1 cellular context compared by ENCODE assay signal in the genomic region with DNA sequence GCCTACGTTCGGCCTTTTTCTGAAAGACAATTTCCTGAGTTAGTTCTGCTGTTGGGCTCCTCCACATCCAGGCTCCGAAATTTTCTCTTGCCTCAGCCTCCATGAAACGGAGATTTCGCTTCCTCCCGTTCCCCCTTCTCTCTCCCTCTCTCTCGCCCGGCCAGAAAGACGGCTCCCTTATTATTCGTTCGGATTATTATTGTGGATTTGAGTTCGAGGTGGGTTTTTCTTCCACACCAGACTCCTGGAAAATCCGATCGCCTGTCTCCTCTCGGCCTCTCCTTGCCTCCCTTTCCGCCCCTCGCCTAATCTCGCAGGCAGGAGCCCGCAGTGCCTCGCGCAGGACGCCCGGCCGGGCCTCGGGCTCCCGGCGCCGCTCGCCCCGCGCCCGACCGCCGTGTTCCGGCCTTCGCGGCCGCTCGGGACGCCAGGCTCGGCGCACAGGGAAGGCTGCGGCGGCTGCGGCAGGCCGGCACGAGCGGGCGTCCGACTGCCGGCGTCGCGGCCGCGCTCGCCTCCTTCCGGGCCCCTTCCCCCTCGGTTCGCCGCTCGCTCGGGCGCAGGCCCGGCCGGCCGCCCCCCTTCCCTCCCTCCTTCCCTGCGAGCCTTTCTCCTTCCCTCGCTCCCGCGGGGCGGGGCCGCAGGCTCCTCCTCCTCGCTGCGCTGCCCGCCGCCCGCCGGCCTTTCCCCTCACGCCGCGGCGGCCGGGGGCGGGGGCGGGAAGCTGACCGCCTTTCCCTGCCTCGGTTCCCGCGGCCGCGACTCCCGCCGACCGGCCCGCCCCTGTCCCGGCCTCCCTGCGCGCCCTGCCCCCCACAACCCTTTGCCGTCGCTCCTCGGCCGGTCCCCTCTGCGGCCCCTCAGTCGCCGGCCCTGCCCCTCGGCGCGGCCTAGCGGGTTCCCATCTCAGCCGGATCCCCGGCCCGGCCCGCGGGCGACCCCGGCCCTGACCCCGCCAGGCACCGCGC.
TF ChIP-seq lines count a peak whose summit lies in the region.

ARHGEF11 (minus strand) TSS at position 492 of the 968 bp plus-strand sequence. CDS start 1,412 bp downstream, outside the sequence.

TF ChIP-seq in HepG2, 621 proteins besides CTCF, POLR2A, EP300 and RAD21 (continued from another document and continues in another):
- TF ChIP-seq, protein P1, sequence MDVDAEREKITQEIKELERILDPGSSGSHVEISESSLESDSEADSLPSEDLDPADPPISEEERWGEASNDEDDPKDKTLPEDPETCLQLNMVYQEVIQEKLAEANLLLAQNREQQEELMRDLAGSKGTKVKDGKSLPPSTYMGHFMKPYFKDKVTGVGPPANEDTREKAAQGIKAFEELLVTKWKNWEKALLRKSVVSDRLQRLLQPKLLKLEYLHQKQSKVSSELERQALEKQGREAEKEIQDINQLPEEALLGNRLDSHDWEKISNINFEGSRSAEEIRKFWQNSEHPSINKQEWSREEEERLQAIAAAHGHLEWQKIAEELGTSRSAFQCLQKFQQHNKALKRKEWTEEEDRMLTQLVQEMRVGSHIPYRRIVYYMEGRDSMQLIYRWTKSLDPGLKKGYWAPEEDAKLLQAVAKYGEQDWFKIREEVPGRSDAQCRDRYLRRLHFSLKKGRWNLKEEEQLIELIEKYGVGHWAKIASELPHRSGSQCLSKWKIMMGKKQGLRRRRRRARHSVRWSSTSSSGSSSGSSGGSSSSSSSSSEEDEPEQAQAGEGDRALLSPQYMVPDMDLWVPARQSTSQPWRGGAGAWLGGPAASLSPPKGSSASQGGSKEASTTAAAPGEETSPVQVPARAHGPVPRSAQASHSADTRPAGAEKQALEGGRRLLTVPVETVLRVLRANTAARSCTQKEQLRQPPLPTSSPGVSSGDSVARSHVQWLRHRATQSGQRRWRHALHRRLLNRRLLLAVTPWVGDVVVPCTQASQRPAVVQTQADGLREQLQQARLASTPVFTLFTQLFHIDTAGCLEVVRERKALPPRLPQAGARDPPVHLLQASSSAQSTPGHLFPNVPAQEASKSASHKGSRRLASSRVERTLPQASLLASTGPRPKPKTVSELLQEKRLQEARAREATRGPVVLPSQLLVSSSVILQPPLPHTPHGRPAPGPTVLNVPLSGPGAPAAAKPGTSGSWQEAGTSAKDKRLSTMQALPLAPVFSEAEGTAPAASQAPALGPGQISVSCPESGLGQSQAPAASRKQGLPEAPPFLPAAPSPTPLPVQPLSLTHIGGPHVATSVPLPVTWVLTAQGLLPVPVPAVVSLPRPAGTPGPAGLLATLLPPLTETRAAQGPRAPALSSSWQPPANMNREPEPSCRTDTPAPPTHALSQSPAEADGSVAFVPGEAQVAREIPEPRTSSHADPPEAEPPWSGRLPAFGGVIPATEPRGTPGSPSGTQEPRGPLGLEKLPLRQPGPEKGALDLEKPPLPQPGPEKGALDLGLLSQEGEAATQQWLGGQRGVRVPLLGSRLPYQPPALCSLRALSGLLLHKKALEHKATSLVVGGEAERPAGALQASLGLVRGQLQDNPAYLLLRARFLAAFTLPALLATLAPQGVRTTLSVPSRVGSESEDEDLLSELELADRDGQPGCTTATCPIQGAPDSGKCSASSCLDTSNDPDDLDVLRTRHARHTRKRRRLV (CRISPR knock-in tag; IDR thresholded peaks at IDR 0.05) = no peak
- TF ChIP-seq ZGPAT (CRISPR knock-in tag; IDR thresholded peaks at IDR 0.05) = no peak
- no peak for TF ChIP-seq HCFC1 (IDR thresholded peaks at IDR 0.05; ENCODE audit: low read depth, low read length)
- TF ChIP-seq ESRRA (CRISPR knock-in tag; IDR thresholded peaks at IDR 0.05; ENCODE audit: low read depth) = no peak
- TF ChIP-seq, protein P2, sequence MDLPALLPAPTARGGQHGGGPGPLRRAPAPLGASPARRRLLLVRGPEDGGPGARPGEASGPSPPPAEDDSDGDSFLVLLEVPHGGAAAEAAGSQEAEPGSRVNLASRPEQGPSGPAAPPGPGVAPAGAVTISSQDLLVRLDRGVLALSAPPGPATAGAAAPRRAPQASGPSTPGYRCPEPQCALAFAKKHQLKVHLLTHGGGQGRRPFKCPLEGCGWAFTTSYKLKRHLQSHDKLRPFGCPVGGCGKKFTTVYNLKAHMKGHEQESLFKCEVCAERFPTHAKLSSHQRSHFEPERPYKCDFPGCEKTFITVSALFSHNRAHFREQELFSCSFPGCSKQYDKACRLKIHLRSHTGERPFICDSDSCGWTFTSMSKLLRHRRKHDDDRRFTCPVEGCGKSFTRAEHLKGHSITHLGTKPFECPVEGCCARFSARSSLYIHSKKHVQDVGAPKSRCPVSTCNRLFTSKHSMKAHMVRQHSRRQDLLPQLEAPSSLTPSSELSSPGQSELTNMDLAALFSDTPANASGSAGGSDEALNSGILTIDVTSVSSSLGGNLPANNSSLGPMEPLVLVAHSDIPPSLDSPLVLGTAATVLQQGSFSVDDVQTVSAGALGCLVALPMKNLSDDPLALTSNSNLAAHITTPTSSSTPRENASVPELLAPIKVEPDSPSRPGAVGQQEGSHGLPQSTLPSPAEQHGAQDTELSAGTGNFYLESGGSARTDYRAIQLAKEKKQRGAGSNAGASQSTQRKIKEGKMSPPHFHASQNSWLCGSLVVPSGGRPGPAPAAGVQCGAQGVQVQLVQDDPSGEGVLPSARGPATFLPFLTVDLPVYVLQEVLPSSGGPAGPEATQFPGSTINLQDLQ (CRISPR knock-in tag; IDR thresholded peaks at IDR 0.05) = 0 out of 2 replicates have a peak, but pooled peaks have one; percentile 36
- TF ChIP-seq CEBPZ (IDR thresholded peaks at IDR 0.05; ENCODE audit: low read length) = no peak
- TF ChIP-seq ZNF563 (CRISPR knock-in tag; IDR thresholded peaks at IDR 0.05) = peak; percentile 66; the same call in 1 of the 2 replicates
- TF ChIP-seq, protein P3, sequence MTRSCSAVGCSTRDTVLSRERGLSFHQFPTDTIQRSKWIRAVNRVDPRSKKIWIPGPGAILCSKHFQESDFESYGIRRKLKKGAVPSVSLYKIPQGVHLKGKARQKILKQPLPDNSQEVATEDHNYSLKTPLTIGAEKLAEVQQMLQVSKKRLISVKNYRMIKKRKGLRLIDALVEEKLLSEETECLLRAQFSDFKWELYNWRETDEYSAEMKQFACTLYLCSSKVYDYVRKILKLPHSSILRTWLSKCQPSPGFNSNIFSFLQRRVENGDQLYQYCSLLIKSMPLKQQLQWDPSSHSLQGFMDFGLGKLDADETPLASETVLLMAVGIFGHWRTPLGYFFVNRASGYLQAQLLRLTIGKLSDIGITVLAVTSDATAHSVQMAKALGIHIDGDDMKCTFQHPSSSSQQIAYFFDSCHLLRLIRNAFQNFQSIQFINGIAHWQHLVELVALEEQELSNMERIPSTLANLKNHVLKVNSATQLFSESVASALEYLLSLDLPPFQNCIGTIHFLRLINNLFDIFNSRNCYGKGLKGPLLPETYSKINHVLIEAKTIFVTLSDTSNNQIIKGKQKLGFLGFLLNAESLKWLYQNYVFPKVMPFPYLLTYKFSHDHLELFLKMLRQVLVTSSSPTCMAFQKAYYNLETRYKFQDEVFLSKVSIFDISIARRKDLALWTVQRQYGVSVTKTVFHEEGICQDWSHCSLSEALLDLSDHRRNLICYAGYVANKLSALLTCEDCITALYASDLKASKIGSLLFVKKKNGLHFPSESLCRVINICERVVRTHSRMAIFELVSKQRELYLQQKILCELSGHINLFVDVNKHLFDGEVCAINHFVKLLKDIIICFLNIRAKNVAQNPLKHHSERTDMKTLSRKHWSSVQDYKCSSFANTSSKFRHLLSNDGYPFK (CRISPR knock-in tag; IDR thresholded peaks at IDR 0.05; ENCODE audit: borderline replicate concordance) = no peak
- peak; percentile 17; the same call in 1 of the 2 replicates for TF ChIP-seq PHF20 (CRISPR knock-in tag; IDR thresholded peaks at IDR 0.05)
- TF ChIP-seq NCOA1 (CRISPR knock-in tag; IDR thresholded peaks at IDR 0.05) = no peak
- TF ChIP-seq YY1 (IDR thresholded peaks at IDR 0.05; ENCODE audit: insufficient read depth, insufficient replicate concordance, low read depth, low read length) = peak; percentile 26
- no peak for TF ChIP-seq SYNCRIP (IDR thresholded peaks at IDR 0.05; ENCODE audit: insufficient read depth, low read depth, low read length)
- no peak for TF ChIP-seq ZNF451 (CRISPR knock-in tag; IDR thresholded peaks at IDR 0.05)
- 0 out of 2 replicates have a peak, but pooled peaks have one; percentile 10 for TF ChIP-seq MTF2 (CRISPR knock-in tag; IDR thresholded peaks at IDR 0.05; ENCODE audit: borderline replicate concordance)
- no peak for TF ChIP-seq ZEB1 (IDR thresholded peaks at IDR 0.05; ENCODE audit: insufficient replicate concordance, low read depth)
- no peak for TF ChIP-seq TEAD3 (CRISPR knock-in tag; optimal IDR thresholded peaks at IDR 0.05; ENCODE audit: borderline replicate concordance)
- no peak for TF ChIP-seq MAFF (IDR thresholded peaks at IDR 0.05; ENCODE audit: low read depth, low read length)
- TF ChIP-seq PHF21A (CRISPR knock-in tag; IDR thresholded peaks at IDR 0.05) = peak; percentile 62; the same call in 1 of the 2 replicates
- TF ChIP-seq TAF1 (CRISPR knock-in tag; IDR thresholded peaks at IDR 0.05) = peak; percentile 49; the same call in 1 of the 2 replicates
- no peak for TF ChIP-seq U2AF2 (IDR thresholded peaks at IDR 0.05; ENCODE audit: low read depth, low read length)
- TF ChIP-seq, protein P4, sequence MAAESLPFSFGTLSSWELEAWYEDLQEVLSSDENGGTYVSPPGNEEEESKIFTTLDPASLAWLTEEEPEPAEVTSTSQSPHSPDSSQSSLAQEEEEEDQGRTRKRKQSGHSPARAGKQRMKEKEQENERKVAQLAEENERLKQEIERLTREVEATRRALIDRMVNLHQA (CRISPR knock-in tag; IDR thresholded peaks at IDR 0.05) = no peak
- TF ChIP-seq PATZ1 (CRISPR knock-in tag; IDR thresholded peaks at IDR 0.05) = peak; percentile 38
- no peak for TF ChIP-seq SMYD3 (CRISPR knock-in tag; IDR thresholded peaks at IDR 0.05)
- no peak for TF ChIP-seq CERS6 (CRISPR knock-in tag; IDR thresholded peaks at IDR 0.05)
- TF ChIP-seq ZNF292 (CRISPR knock-in tag; IDR thresholded peaks at IDR 0.05; ENCODE audit: borderline replicate concordance, low read depth) = no peak
- TF ChIP-seq, protein P5, sequence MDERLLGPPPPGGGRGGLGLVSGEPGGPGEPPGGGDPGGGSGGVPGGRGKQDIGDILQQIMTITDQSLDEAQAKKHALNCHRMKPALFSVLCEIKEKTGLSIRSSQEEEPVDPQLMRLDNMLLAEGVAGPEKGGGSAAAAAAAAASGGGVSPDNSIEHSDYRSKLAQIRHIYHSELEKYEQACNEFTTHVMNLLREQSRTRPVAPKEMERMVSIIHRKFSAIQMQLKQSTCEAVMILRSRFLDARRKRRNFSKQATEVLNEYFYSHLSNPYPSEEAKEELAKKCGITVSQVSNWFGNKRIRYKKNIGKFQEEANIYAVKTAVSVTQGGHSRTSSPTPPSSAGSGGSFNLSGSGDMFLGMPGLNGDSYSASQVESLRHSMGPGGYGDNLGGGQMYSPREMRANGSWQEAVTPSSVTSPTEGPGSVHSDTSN (CRISPR knock-in tag; IDR thresholded peaks at IDR 0.05) = no peak
- TF ChIP-seq KLF12 (CRISPR knock-in tag; IDR thresholded peaks at IDR 0.05; ENCODE audit: borderline replicate concordance) = no peak
